Comparison of ENCODE assay signal across 30 cellular contexts in genomic region chr2:203301667-203302066, GRCh38.
"Had no signal": no experiment of that assay in that cellular context is flagged by ENCODE, and none has a peak within 500 bp of the region (broad histone marks: within the 10 kb centered on the region; RNA-seq: fewer than 3 reads in every experiment).

No MANE protein-coding gene starts in this region.

- DNase-seq: activated CD4-positive, alpha-beta memory T cell treated with anti-CD3 and anti-CD28 coated beads for 36 hours; activated CD4-positive, alpha-beta T cell treated with anti-CD3 and anti-CD28 coated beads, Interleukin-2, amount 10 ng/mL, durations not matched to agents 24 days and 14 days; activated CD8-positive, alpha-beta memory T cell treated with anti-CD3 and anti-CD28 coated beads, Interleukin-2, amount 50 U/mL, for 4 hours; activated gamma-delta T cell; activated naive CD4-positive, alpha-beta T cell treated with anti-CD3 and anti-CD28 coated beads, Interleukin-2, amount 10 ng/mL, durations not matched to agents 7 days and 5 days; activated naive CD8-positive, alpha-beta T cell treated with anti-CD3 and anti-CD28 coated beads, Interleukin-2, amount 10 ng/mL, durations not matched to agents 7 days and 5 days; activated T-cell treated with anti-CD3 and anti-CD28 coated beads, Interleukin-2, amount 50 U/mL, for 24 hours; amygdala; cerebellar nuclear complex; colonic mucosa; effector CD8-positive, alpha-beta T cell; foreskin fibroblast; head of caudate nucleus; hypothalamus; immature natural killer cell; left lung; lower lobe of right lung; mesenchymal stem cell; natural killer cell; posterior cingulate gyrus; right cardiac atrium; stimulated activated CD4-positive, alpha-beta T cell treated with anti-CD3 and anti-CD28 coated beads, Interleukin-15, amount 100 ng/mL, for 24 hours; stimulated activated CD4-positive, alpha-beta T cell treated with anti-CD3 and anti-CD28 coated beads, Interleukin-2, amount 100 ng/mL, for 24 hours; stimulated activated naive CD4-positive, alpha-beta T cell; T-helper 9 cell; tibial artery; upper lobe of right lung; WERI-Rb-1 had no signal

- H3K27ac ChIP-seq: colonic mucosa, left lung, lower lobe of right lung, suprapubic skin, tibial artery, upper lobe of right lung, WERI-Rb-1 had no signal

- ATAC-seq: activated CD4-positive, CD25-positive, alpha-beta regulatory T cell treated with anti-CD3 and anti-CD28 coated beads, Interleukin-2, amount 50 U/mL, for 24 hours; left lung; lower lobe of right lung; natural killer cell; right cardiac atrium; upper lobe of right lung had no signal
